Comparison of ENCODE assay signal across 8 cellular contexts in genomic region chr2:231711677-231712461, GRCh38. TPM values are rescaled to one million over a fixed set of nuclear protein-coding genes. Genes with fewer than 3 reads are reported as not detected.
A peak's percentile ranks its signal among the peaks of the same experiment; 100 is the strongest.
DNase-seq lines count a peak whose midpoint lies in the region; FAIRE-seq and TF ChIP-seq lines count a peak whose summit lies in the region.

No MANE protein-coding gene starts in this region.

- FAIRE-seq in frontal cortex (lab: Jason Lieb, UNC), result no peak

- H3K4me1 ChIP-seq in KMS-11 (ENCODE audit: low read depth, poor library complexity, severe bottlenecking) (peaks cover 30% of the 10 kb centered on the region), mucosa of stomach (ENCODE audit: control insufficient read depth, insufficient read depth, low read length) (peaks cover 30% of the 10 kb centered on the region)

- no peak overlapping the region for H2AFZ ChIP-seq in KMS-11 (ENCODE audit: low read depth)

- H3K36me3 ChIP-seq in KMS-11 (ENCODE audit: insufficient read depth) (peaks cover 22% of the 10 kb centered on the region; the same call in 1 of the 2 replicates), mucosa of stomach (ENCODE audit: control insufficient read depth, insufficient read depth, low read length) (peaks cover 12% of the 10 kb centered on the region)

- H3K4me2 ChIP-seq in KMS-11, result peak overlapping the region; percentile 99

- H3K79me2 ChIP-seq in KMS-11 (ENCODE audit: insufficient read depth, low read depth), result peaks cover 43% of the 10 kb centered on the region

- H4K20me1 ChIP-seq in KMS-11 (ENCODE audit: insufficient read depth), result peaks cover 25% of the 10 kb centered on the region

- no peaks in the 10 kb centered on the region for H3K27me3 ChIP-seq in KMS-11 (ENCODE audit: insufficient read depth, low read depth)
- no peaks in the 10 kb centered on the region for H3K27me3 ChIP-seq in mucosa of stomach (ENCODE audit: control insufficient read depth, insufficient read depth, low read length)

- H3K9me3 ChIP-seq in mucosa of stomach (ENCODE audit: control insufficient read depth, low read length), result no peaks in the 10 kb centered on the region

- H3K27ac ChIP-seq in 22Rv1 (peak overlapping the region; percentile 99), KMS-11 (peak overlapping the region; percentile 100), caudate nucleus (ENCODE audit: low read depth, low read length) (peak overlapping the region; percentile 14)

- in situ Hi-C loops in G401 (cut with HindIII; ENCODE audit: low sequenced_read_pairs), result no loop called here

- H3K9ac ChIP-seq in KMS-11 (peak overlapping the region; percentile 99), mucosa of stomach (ENCODE audit: low read length) (peak overlapping the region; percentile 86)

- TF ChIP-seq CTCF in 22Rv1 (IDR thresholded peaks at IDR 0.05) (no peak), KMS-11 (conservative IDR thresholded peaks at IDR 0.05; ENCODE audit: low read depth, low read length) (no peak)

- DNase-seq in caudate nucleus (lab: John Stamatoyannopoulos, UW), result no peak
- DNase-seq in hepatic stellate cell (ENCODE audit: low spot score), result no peak
- no peak for DNase-seq in NOMO-1 treated with dmso at 0.1 percent for 144 hours (lab: John Stamatoyannopoulos, UW; ENCODE audit: unreplicated experiment)
- no peak for DNase-seq in frontal cortex (ENCODE audit: low spot score in 2 of 2)
- DNase-seq in G401 (ENCODE audit: low spot score), result no peak

- H3K4me3 ChIP-seq in KMS-11 (IDR thresholded peaks at IDR 0.05; ENCODE audit: insufficient read depth, low read depth, low read length) (peak overlapping the region; percentile 65), mucosa of stomach (ENCODE audit: low read length) (peak overlapping the region; percentile 45)

RNA-seq across cellular contexts. Expression of gene PTMA, which starts 3.5 kb away (rescaled TPM):
- total RNA-seq in frontal cortex, result 958 TPM
- total RNA-seq in G401 (2014; rRNA removed; shearing (Covaris generic)), result 1,275 and 1,509 TPM in 2 replicates

Comparison
In these comparisons a context has a peak if more than half of its experiments do, and no peak if none do; other contexts are left out.
1. H3K27ac ChIP-seq: peak in every context shown above with its lines; median percentile 100 in KMS-11; 99 in 22Rv1; 14 in caudate nucleus.